In genomic region chr18:50880108-50880465, GRCh38 we compare ENCODE assay signal across 8 cellular contexts. TPM values are rescaled to one million over a fixed set of nuclear protein-coding genes. Genes with fewer than 3 reads are reported as not detected.
A peak's percentile ranks its signal among the peaks of the same experiment; 100 is the strongest.
DNase-seq lines count a peak whose midpoint lies in the region; ATAC-seq, FAIRE-seq and TF ChIP-seq lines count a peak whose summit lies in the region.

No MANE protein-coding gene starts in this region.

- DNase-seq in GM18507 (ENCODE audit: extremely low spot score, insufficient read length, low read depth) = no peak
- DNase-seq in KG1 (lab: John Stamatoyannopoulos, UW) = peak; percentile 20
- DNase-seq in choroid plexus epithelial cell (ENCODE audit: low read depth) = no peak
- no peak for DNase-seq in D341Med (ENCODE audit: low spot score)
- no peak for DNase-seq in left lobe of liver (ENCODE audit: low spot score)

- H3K9me2 ChIP-seq in neural cell (ENCODE audit: insufficient read depth, low read length) = no peaks in the 10 kb centered on the region

- no peak for TF ChIP-seq EP300 in neural cell (conservative IDR thresholded peaks at IDR 0.05; ENCODE audit: poor library complexity, severe bottlenecking)

- TF ChIP-seq CTCF in choroid plexus epithelial cell (conservative IDR thresholded peaks at IDR 0.05; ENCODE audit: low read depth, low read length) (no peak), neural cell (IDR thresholded peaks at IDR 0.05; ENCODE audit: poor library complexity, severe bottlenecking) (no peak)

- peak overlapping the region; percentile 82 for H3K4me2 ChIP-seq in neural cell (ENCODE audit: low read length)

- no peak for TF ChIP-seq RAD21 in neural cell (conservative IDR thresholded peaks at IDR 0.05)

- peaks cover 45% of the 10 kb centered on the region for H3K79me2 ChIP-seq in neural cell (replicated peaks; ENCODE audit: insufficient read depth, low read length)

- no peaks in the 10 kb centered on the region for H3K36me3 ChIP-seq in neural cell (ENCODE audit: insufficient read depth, low read length)

- ATAC-seq in HG03571 (IDR thresholded peaks at IDR 0.05; ENCODE audit: unreplicated experiment) = no peak
- ATAC-seq in GM21786 (IDR thresholded peaks at IDR 0.05; ENCODE audit: unreplicated experiment) = no peak
- ATAC-seq in left lobe of liver = no peak

- peak overlapping the region; percentile 74 for H3K9ac ChIP-seq in neural cell (ENCODE audit: low read length)

- peak overlapping the region; percentile 71 for H3K27ac ChIP-seq in neural cell (ENCODE audit: low read length)

- H2AFZ ChIP-seq in neural cell (ENCODE audit: low read depth, low read length) = peak overlapping the region; percentile 18

- H3K9me3 ChIP-seq in neural cell (ENCODE audit: low read length) = no peaks in the 10 kb centered on the region

- peaks cover 4% of the 10 kb centered on the region for H3F3A ChIP-seq in neural cell (ENCODE audit: insufficient read depth, low read length, poor library complexity, severe bottlenecking)

- H4K20me1 ChIP-seq in neural cell (ENCODE audit: insufficient read depth) = no peaks in the 10 kb centered on the region

- H3K4me3 ChIP-seq in choroid plexus epithelial cell (ENCODE audit: low read depth, low read length) (peak overlapping the region; percentile 92), neural cell (ENCODE audit: low read length) (peak overlapping the region; percentile 86)

- H3K27me3 ChIP-seq in neural cell (ENCODE audit: insufficient read depth, low read depth, low read length) = no peaks in the 10 kb centered on the region

- peak; percentile 71 for FAIRE-seq in GM18507 (lab: Jason Lieb, UNC)

TF ChIP-seq in neural cell, 6 proteins besides CTCF, POLR2A, EP300 and RAD21:
- TF ChIP-seq SMC3 (conservative IDR thresholded peaks at IDR 0.05; ENCODE audit: poor library complexity) = no peak
- TF ChIP-seq TAF1 (IDR thresholded peaks at IDR 0.05; ENCODE audit: low read depth) = no peak
- TF ChIP-seq POLR2AphosphoS5 (IDR thresholded peaks at IDR 0.05) = no peak
- TF ChIP-seq MXI1 (conservative IDR thresholded peaks at IDR 0.05; ENCODE audit: poor library complexity, severe bottlenecking) = no peak
- TF ChIP-seq REST (IDR thresholded peaks at IDR 0.05; ENCODE audit: borderline replicate concordance) = no peak
- TF ChIP-seq EZH2 (IDR thresholded peaks at IDR 0.05; ENCODE audit: borderline replicate concordance, insufficient read depth, low read length, poor library complexity, severe bottlenecking) = no peak

RNA-seq across cellular contexts. Expression of gene ME2, which starts 1.2 kb away (rescaled TPM):
- polyA plus RNA-seq in neural cell = 64.3 and 76.2 TPM in 2 replicates
- polyA minus RNA-seq in neural cell = 123 and 129 TPM in 2 replicates
- total RNA-seq in left lobe of liver = 13.2 TPM
